Comparison of ENCODE assay signal across 18 cellular contexts in the genomic region with DNA sequence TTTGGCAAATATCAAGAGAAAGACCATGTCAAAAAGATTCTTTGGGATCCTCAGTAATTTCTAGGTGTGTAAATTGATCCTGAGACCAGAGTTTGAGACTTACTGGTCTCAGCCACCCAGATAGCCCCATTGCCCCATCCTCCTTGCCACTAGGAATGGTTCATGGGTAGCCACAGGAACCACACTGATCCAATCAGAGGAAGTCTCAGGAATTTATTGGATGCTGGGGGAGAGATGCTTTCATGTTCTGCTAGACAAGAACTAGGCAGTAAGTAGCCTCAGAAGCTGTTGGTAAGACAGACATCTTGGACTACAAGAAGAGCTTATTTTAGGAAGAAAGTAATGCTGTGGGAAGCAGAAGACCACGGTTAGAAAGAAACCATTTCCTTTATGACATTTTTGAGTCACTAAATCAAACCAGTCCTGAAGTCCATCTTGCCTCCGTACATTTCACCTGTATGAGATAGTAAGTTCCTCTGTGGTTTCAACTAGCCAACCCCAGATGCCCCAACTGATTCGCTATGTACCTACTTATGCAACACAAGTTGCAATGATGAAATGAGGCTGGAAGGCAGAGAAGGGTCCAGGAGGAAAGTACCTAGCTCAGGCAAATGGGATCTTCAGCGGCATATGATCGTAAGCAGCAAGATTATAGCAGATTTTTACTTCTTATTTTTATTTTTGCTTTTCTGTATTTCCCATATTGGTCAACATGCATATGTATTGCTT. TPM values are rescaled to one million over a fixed set of nuclear protein-coding genes. Genes with fewer than 3 reads are reported as not detected.
DNase-seq lines count a peak whose midpoint lies in the region; ATAC-seq and TF ChIP-seq lines count a peak whose summit lies in the region.
"Had no signal": no experiment of that assay in that cellular context is flagged by ENCODE, and none has a peak within 500 bp of the region (broad histone marks: within the 10 kb centered on the region; RNA-seq: fewer than 3 reads in every experiment).

No MANE protein-coding gene starts in this region.

- peaks cover 5% of the 10 kb centered on the region for H3K9me3 Mint-ChIP-seq in activated naive CD8-positive, alpha-beta T cell treated with anti-CD3 and anti-CD28 coated beads, Interleukin-2, amount 10 ng/mL, durations not matched to agents 7 days and 5 days
- H3K9me3 Mint-ChIP-seq in activated naive CD8-positive, alpha-beta T cell treated with anti-CD3 and anti-CD28 coated beads for 36 hours, result peaks cover 8% of the 10 kb centered on the region

- H3K4me1 ChIP-seq in thyroid gland (peaks cover 48 to 53% of the 10 kb centered on the region in 2 donors), BE2C (no peaks in the 10 kb centered on the region)
- H3K4me1 ChIP-seq: prostate gland had no signal

- intact Hi-C loops in thyroid gland (cut with DNase I), result no loop called here

- POLR2A ChIA-PET in activated naive CD8-positive, alpha-beta T cell treated with anti-CD3 and anti-CD28 coated beads, Interleukin-2, amount 10 ng/mL, durations not matched to agents 7 days and 5 days (lab: Charles Lee), result no interaction called here

- TF ChIP-seq CTCF in thyroid gland (IDR thresholded peaks at IDR 0.05) (no peak), BE2C (IDR thresholded peaks at IDR 0.05; ENCODE audit: low read depth, low read length) (no peak)

- WGBS in thyroid gland, 2 donors, result 90 to 91% methylated on average over 5 of the region's 5 CpGs

- H3K27ac Mint-ChIP-seq in activated naive CD8-positive, alpha-beta T cell treated with anti-CD3 and anti-CD28 coated beads, Interleukin-2, amount 10 ng/mL, durations not matched to agents 7 days and 5 days, result no peak overlapping the region
- H3K27ac Mint-ChIP-seq in activated naive CD8-positive, alpha-beta T cell treated with anti-CD3 and anti-CD28 coated beads for 36 hours, result no peak overlapping the region
- H3K27ac Mint-ChIP-seq: activated naive CD4-positive, alpha-beta T cell treated with anti-CD3 and anti-CD28 coated beads, Interleukin-2, amount 10 ng/mL, durations not matched to agents 7 days and 5 days had no signal

- TF ChIP-seq POLR2A in thyroid gland (IDR thresholded peaks at IDR 0.05), result no peak

- no peak for DNase-seq in activated naive CD8-positive, alpha-beta T cell treated with anti-CD3 and anti-CD28 coated beads, Interleukin-2, amount 10 ng/mL, durations not matched to agents 7 days and 5 days
- no peak for DNase-seq in activated naive CD8-positive, alpha-beta T cell treated with anti-CD3 and anti-CD28 coated beads for 36 hours
- peak; percentile 4 for DNase-seq in OCI-M1 (lab: John Stamatoyannopoulos, UW)
- DNase-seq in left lobe of liver (ENCODE audit: low spot score), result no peak
- no peak for DNase-seq in thyroid gland
- no peak for DNase-seq in BE2C
- DNase-seq: activated CD4-positive, alpha-beta T cell treated with anti-CD3 and anti-CD28 coated beads for 48 hours; activated naive CD4-positive, alpha-beta T cell treated with anti-CD3 and anti-CD28 coated beads, Interleukin-2, amount 10 ng/mL, durations not matched to agents 7 days and 5 days; aorta; kidney glomerular epithelial cell; NCI-H524; upper lobe of right lung had no signal

- H3K27me3 Mint-ChIP-seq in activated naive CD8-positive, alpha-beta T cell treated with anti-CD3 and anti-CD28 coated beads, Interleukin-2, amount 10 ng/mL, durations not matched to agents 7 days and 5 days, result no peaks in the 10 kb centered on the region
- H3K27me3 Mint-ChIP-seq in activated naive CD8-positive, alpha-beta T cell treated with anti-CD3 and anti-CD28 coated beads for 36 hours, result no peaks in the 10 kb centered on the region

- no peak overlapping the region for H3K4me3 ChIP-seq in thyroid gland (replicated peaks in 1 of 3)
- no peak overlapping the region for H3K4me3 ChIP-seq in BE2C (ENCODE audit: low read depth, low read length)
- H3K4me3 ChIP-seq: K562, prostate gland, upper lobe of right lung had no signal

- no peak for ATAC-seq in activated naive CD8-positive, alpha-beta T cell treated with anti-CD3 and anti-CD28 coated beads, Interleukin-2, amount 10 ng/mL, durations not matched to agents 7 days and 5 days (ENCODE audit: low read depth)
- ATAC-seq in left lobe of liver (peak; percentile 7), HG03039 (IDR thresholded peaks at IDR 0.05; ENCODE audit: unreplicated experiment) (no peak), GM21528 (IDR thresholded peaks at IDR 0.05; ENCODE audit: low FRiP score, unreplicated experiment) (no peak)
- ATAC-seq: K562, SK-N-SH treated with all-trans-retinoic acid at 6 μM for 48 hours, upper lobe of right lung had no signal

- H3K36me3 Mint-ChIP-seq in activated naive CD8-positive, alpha-beta T cell treated with anti-CD3 and anti-CD28 coated beads, Interleukin-2, amount 10 ng/mL, durations not matched to agents 7 days and 5 days, result peaks cover 23% of the 10 kb centered on the region
- peaks cover 16% of the 10 kb centered on the region for H3K36me3 Mint-ChIP-seq in activated naive CD8-positive, alpha-beta T cell treated with anti-CD3 and anti-CD28 coated beads for 36 hours

- peak overlapping the region in 2 of 3 donors; percentile 71 to 98 for H3K27ac ChIP-seq in thyroid gland
- H3K27ac ChIP-seq: prostate gland, upper lobe of right lung, VCaP had no signal

- H3K4me1 Mint-ChIP-seq in activated naive CD8-positive, alpha-beta T cell treated with anti-CD3 and anti-CD28 coated beads, Interleukin-2, amount 10 ng/mL, durations not matched to agents 7 days and 5 days, result peaks cover 41% of the 10 kb centered on the region
- H3K4me1 Mint-ChIP-seq in activated naive CD8-positive, alpha-beta T cell treated with anti-CD3 and anti-CD28 coated beads for 36 hours, result peaks cover 37% of the 10 kb centered on the region

- H3K27me3 ChIP-seq in thyroid gland (no peaks in the 10 kb centered on the region), BE2C (no peaks in the 10 kb centered on the region)
- H3K27me3 ChIP-seq: upper lobe of right lung had no signal

- H3K9me3 ChIP-seq in thyroid gland, result no peaks in the 10 kb centered on the region
- no peaks in the 10 kb centered on the region for H3K9me3 ChIP-seq in BE2C
- H3K9me3 ChIP-seq: prostate gland, upper lobe of right lung had no signal

- H3K36me3 ChIP-seq in thyroid gland (no peaks in the 10 kb centered on the region), BE2C (no peaks in the 10 kb centered on the region)
- H3K36me3 ChIP-seq: prostate gland, upper lobe of right lung had no signal

- peak overlapping the region; percentile 48 for H3K4me3 Mint-ChIP-seq in activated naive CD8-positive, alpha-beta T cell treated with anti-CD3 and anti-CD28 coated beads, Interleukin-2, amount 10 ng/mL, durations not matched to agents 7 days and 5 days
- no peak overlapping the region for H3K4me3 Mint-ChIP-seq in activated naive CD8-positive, alpha-beta T cell treated with anti-CD3 and anti-CD28 coated beads for 36 hours
- H3K4me3 Mint-ChIP-seq: activated naive CD4-positive, alpha-beta T cell treated with anti-CD3 and anti-CD28 coated beads, Interleukin-2, amount 10 ng/mL, durations not matched to agents 7 days and 5 days had no signal

RNA-seq across cellular contexts. Expression of a gene that starts 3.6 kb away (rescaled TPM):
- total RNA-seq in activated naive CD8-positive, alpha-beta T cell treated with anti-CD3 and anti-CD28 coated beads, Interleukin-2, amount 10 ng/mL, durations not matched to agents 7 days and 5 days, result 10 to 100 TPM; 59.9 to 62.8 TPM
- total RNA-seq in activated naive CD8-positive, alpha-beta T cell treated with anti-CD3 and anti-CD28 coated beads for 36 hours, result 10 to 100 TPM; 14.6 to 15.1 TPM
- total RNA-seq in left lobe of liver (12.8 TPM), thyroid gland (100 to 1,000 TPM; 139 to 199 (median 156) TPM)
- 11.0 TPM for polyA plus RNA-seq in BE2C (2012; ENCODE audit: insufficient read depth, insufficient read length, low read depth)
